8 cellular contexts compared by ENCODE assay signal in the genomic region with DNA sequence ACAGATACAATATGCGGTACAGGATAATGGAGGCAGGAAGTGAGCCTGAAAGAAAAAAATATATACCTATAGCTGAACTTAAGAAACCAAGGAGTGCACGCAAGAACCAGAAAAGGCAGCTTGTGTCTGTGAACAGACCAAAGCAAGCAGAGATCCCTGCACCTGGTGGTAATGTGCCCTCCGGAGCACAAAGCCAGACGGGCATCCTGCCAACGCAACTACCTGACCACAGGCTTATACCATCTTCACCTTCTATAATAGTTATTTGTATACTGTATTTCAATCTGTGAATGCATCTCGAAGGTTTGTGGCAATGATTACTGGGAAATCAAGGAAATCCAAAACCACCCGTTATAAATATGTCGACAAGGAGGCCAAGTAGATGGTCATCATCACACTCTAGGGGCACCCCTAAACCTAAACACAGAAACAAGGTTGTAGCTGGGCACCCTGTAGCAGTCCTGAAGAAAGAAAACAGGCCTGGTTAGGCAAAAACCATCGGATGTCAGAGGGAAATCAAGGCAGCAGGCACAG. TPM values are rescaled to one million over a fixed set of nuclear protein-coding genes. Genes with fewer than 3 reads are reported as not detected.
A peak's percentile ranks its signal among the peaks of the same experiment; 100 is the strongest.
DNase-seq lines count a peak whose midpoint lies in the region; ATAC-seq and TF ChIP-seq lines count a peak whose summit lies in the region.

No MANE protein-coding gene starts in this region.

- H3K4me3 Mint-ChIP-seq in activated T-cell treated with anti-CD3 and anti-CD28 coated beads, Interleukin-2, amount 50 U/mL, for 24 hours: peak overlapping the region; percentile 93

- ATAC-seq in HG03095 (IDR thresholded peaks at IDR 0.05; ENCODE audit: unreplicated experiment) (peak; percentile 15), omental fat pad (ENCODE audit: low FRiP score) (no peak)

- H3K4me1 ChIP-seq in cardiac muscle cell (ENCODE audit: low read depth): peaks cover 6% of the 10 kb centered on the region
- H3K4me1 ChIP-seq in uterus: no peaks in the 10 kb centered on the region

- peaks cover 10% of the 10 kb centered on the region for H3K9me3 Mint-ChIP-seq in activated T-cell treated with anti-CD3 and anti-CD28 coated beads, Interleukin-2, amount 50 U/mL, for 24 hours

- H3K9me3 ChIP-seq in cardiac muscle cell (ENCODE audit: low read depth) (no peaks in the 10 kb centered on the region), uterus (no peaks in the 10 kb centered on the region)

- H3K27ac ChIP-seq in cardiac muscle cell (peak overlapping the region; percentile 82), uterus (peak overlapping the region; percentile 80 to 86)

- DNase-seq in cardiac muscle cell (ENCODE audit: low read depth in 1 of 2, low spot score in 1 of 2) (peak in 1 of 2 donors; percentile 9), cardiac septum (ENCODE audit: low spot score) (no peak), NCI-H748 treated with DMSO at 0.1 percent for 48 hours (lab: John Stamatoyannopoulos, UW) (peak; percentile 19), fibroblast of the aortic adventitia (ENCODE audit: low read depth) (peak; percentile 22), omental fat pad (ENCODE audit: low spot score) (peak; percentile 27), uterus (peak; percentile 16 to 30)
- DNase-seq in activated T-cell treated with anti-CD3 and anti-CD28 coated beads, Interleukin-2, amount 50 U/mL, for 24 hours: peak; percentile 62

- H3K27me3 ChIP-seq in cardiac muscle cell (no peaks in the 10 kb centered on the region), uterus (no peaks in the 10 kb centered on the region)

- H3K4me1 Mint-ChIP-seq in activated T-cell treated with anti-CD3 and anti-CD28 coated beads, Interleukin-2, amount 50 U/mL, for 24 hours (ENCODE audit: low read depth): peaks cover 36% of the 10 kb centered on the region

- peak overlapping the region; percentile 96 for H3K27ac Mint-ChIP-seq in activated T-cell treated with anti-CD3 and anti-CD28 coated beads, Interleukin-2, amount 50 U/mL, for 24 hours

- TF ChIP-seq POLR2A in uterus (IDR thresholded peaks at IDR 0.05): no peak

- no peaks in the 10 kb centered on the region for H3K36me3 ChIP-seq in cardiac muscle cell
- no peaks in the 10 kb centered on the region for H3K36me3 ChIP-seq in uterus

- TF ChIP-seq CTCF in cardiac muscle cell (IDR thresholded peaks at IDR 0.05; ENCODE audit: low read depth, low read length) (no peak), fibroblast of the aortic adventitia (IDR thresholded peaks at IDR 0.05; ENCODE audit: insufficient read depth, low read length) (no peak), omental fat pad (IDR thresholded peaks at IDR 0.05) (no peak), uterus (IDR thresholded peaks at IDR 0.05) (no peak)

- H3K4me3 ChIP-seq in cardiac muscle cell: peak overlapping the region; percentile 96
- H3K4me3 ChIP-seq in fibroblast of the aortic adventitia (ENCODE audit: low read depth, low read length): peak overlapping the region; percentile 85
- peak overlapping the region; percentile 65 to 99 for H3K4me3 ChIP-seq in uterus

- intact Hi-C loops in cardiac septum (cut with DNase I): no loop called here
- intact Hi-C loops in uterus (cut with DNase I; ENCODE audit: low total_unique reads): no loop called here

- peaks cover 3% of the 10 kb centered on the region for H3K27me3 Mint-ChIP-seq in activated T-cell treated with anti-CD3 and anti-CD28 coated beads, Interleukin-2, amount 50 U/mL, for 24 hours

- H3K36me3 Mint-ChIP-seq in activated T-cell treated with anti-CD3 and anti-CD28 coated beads, Interleukin-2, amount 50 U/mL, for 24 hours (ENCODE audit: low read depth): peaks cover 27% of the 10 kb centered on the region

RNA-seq across cellular contexts. Expression of gene FBXL4, which starts 0.8 kb away (rescaled TPM):
- total RNA-seq in cardiac muscle cell (9.2 and 12.7 TPM in 2 replicates), cardiac septum (12.8 TPM), fibroblast of the aortic adventitia (ENCODE audit: low replicate concordance) (14.7 and 23.6 TPM in 2 replicates), omental fat pad (10 to 100 TPM; 11.4 to 26.5 (median 20.9) TPM), uterus (10 to 100 TPM; 16.7 to 40.9 (median 35.8) TPM)
- polyA plus RNA-seq in cardiac muscle cell: 7.2 and 11.4 TPM in 2 replicates
